In the genomic region with DNA sequence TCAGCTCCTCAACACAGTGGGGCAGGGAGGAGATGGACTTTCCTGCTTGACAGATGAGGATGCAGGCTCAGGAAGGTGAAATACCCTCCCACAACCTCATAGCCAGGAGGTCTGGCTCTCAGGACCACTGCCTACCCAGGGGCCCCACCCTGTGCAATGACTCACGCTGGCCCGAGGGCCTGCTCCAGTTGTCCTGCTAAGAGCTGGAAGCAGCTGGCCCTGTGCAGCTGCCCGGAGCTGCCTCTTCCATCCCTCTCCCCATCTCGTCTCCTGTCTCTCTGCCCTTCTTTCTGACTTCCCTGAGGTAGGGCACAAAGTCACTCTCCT, we compare ENCODE assay signal across 12 cellular contexts.
DNase-seq lines count a peak whose midpoint lies in the region; TF ChIP-seq lines count a peak whose summit lies in the region.
"Had no signal": no experiment of that assay in that cellular context is flagged by ENCODE, and none has a peak within 500 bp of the region (broad histone marks: within the 10 kb centered on the region; RNA-seq: fewer than 3 reads in every experiment).

No MANE protein-coding gene starts in this region.

- H3K4me1 ChIP-seq in neural progenitor cell: peaks cover 19% of the 10 kb centered on the region

- H3K4me1 Mint-ChIP-seq in neural progenitor cell (peaks cover 60% of the 10 kb centered on the region), type B pancreatic cell (ENCODE audit: unreplicated experiment) (peaks cover 49% of the 10 kb centered on the region)
- no peaks in the 10 kb centered on the region for H3K4me1 Mint-ChIP-seq in T-helper 2 cell treated with Interferon-gamma antibody and Interleukin-4, amounts not matched to agents 5 μg/mL and 100 μg/mL, for 36 hours (ENCODE audit: low read depth)

- peaks cover 41% of the 10 kb centered on the region for H4K20me1 ChIP-seq in neural progenitor cell (ENCODE audit: low read depth)

- no peak overlapping the region for H3K4me3 Mint-ChIP-seq in neural progenitor cell
- no peak overlapping the region for H3K4me3 Mint-ChIP-seq in type B pancreatic cell
- no peak overlapping the region for H3K4me3 Mint-ChIP-seq in T-helper 2 cell treated with Interferon-gamma antibody and Interleukin-4, amounts not matched to agents 5 μg/mL and 100 μg/mL, for 36 hours

- peaks cover 14% of the 10 kb centered on the region for H3F3A ChIP-seq in neural progenitor cell (ENCODE audit: low read depth)

- H3K27ac ChIP-seq in neural progenitor cell: no peak overlapping the region

- H3K27me3 ChIP-seq in neural progenitor cell: no peaks in the 10 kb centered on the region
- H3K27me3 ChIP-seq: Peyer's patch had no signal

- no peaks in the 10 kb centered on the region for H3K36me3 ChIP-seq in neural progenitor cell
- H3K36me3 ChIP-seq: Peyer's patch had no signal

- DNase-seq in AG20443 (ENCODE audit: low spot score) (peak; percentile 84), NCI-H226 (peak; percentile 75), dermis blood vessel endothelial cell (peak; percentile 53), neural progenitor cell (ENCODE audit: low spot score) (no peak), NCI-H1417 (lab: John Stamatoyannopoulos, UW) (no peak), type B pancreatic cell (ENCODE audit: extremely low spot score, unreplicated experiment) (no peak)
- DNase-seq in stimulated activated CD8-positive, alpha-beta memory T cell treated with anti-CD3 and anti-CD28 coated beads, Interleukin-4, amount 100 ng/mL, for 48 hours: no peak
- DNase-seq in T-helper 2 cell treated with Interferon-gamma antibody and Interleukin-4, amounts not matched to agents 5 μg/mL and 100 μg/mL, for 36 hours (ENCODE audit: low spot score): no peak
- DNase-seq: activated CD4-positive, CD25-positive, alpha-beta regulatory T cell treated with anti-CD3 and anti-CD28 coated beads, Interleukin-2, amount 50 U/mL, for 72 hours; activated naive CD4-positive, alpha-beta T cell treated with Interleukin-2 at 50 U/mL for 16 hours; Peyer's patch; stimulated activated CD4-positive, alpha-beta T cell treated with anti-CD3 and anti-CD28 coated beads, Interleukin-4, amount 100 ng/mL, for 1 hour had no signal

- peak overlapping the region; percentile 82 for H3K27ac Mint-ChIP-seq in neural progenitor cell
- H3K27ac Mint-ChIP-seq in type B pancreatic cell: no peak overlapping the region
- no peak overlapping the region for H3K27ac Mint-ChIP-seq in T-helper 2 cell treated with Interferon-gamma antibody and Interleukin-4, amounts not matched to agents 5 μg/mL and 100 μg/mL, for 36 hours

- TF ChIP-seq CTCF in neural progenitor cell (IDR thresholded peaks at IDR 0.05) (no peak), type B pancreatic cell (conservative IDR thresholded peaks at IDR 0.05) (no peak)

- H3K9ac ChIP-seq in neural progenitor cell: no peak overlapping the region

- H3K9me3 Mint-ChIP-seq in neural progenitor cell (no peaks in the 10 kb centered on the region), type B pancreatic cell (no peaks in the 10 kb centered on the region)
- no peaks in the 10 kb centered on the region for H3K9me3 Mint-ChIP-seq in T-helper 2 cell treated with Interferon-gamma antibody and Interleukin-4, amounts not matched to agents 5 μg/mL and 100 μg/mL, for 36 hours

- H3K79me2 ChIP-seq in neural progenitor cell (ENCODE audit: low read depth): no peaks in the 10 kb centered on the region

- H3K4me3 ChIP-seq in neural progenitor cell: no peak overlapping the region
- H3K4me3 ChIP-seq: Peyer's patch had no signal

- no peaks in the 10 kb centered on the region for H3K9me3 ChIP-seq in neural progenitor cell (ENCODE audit: low read depth)
- H3K9me3 ChIP-seq: Peyer's patch had no signal

- H2AFZ ChIP-seq in neural progenitor cell (replicated peaks): no peak overlapping the region

- H3K27me3 Mint-ChIP-seq in neural progenitor cell (ENCODE audit: insufficient read depth, low read depth) (peaks cover 9% of the 10 kb centered on the region), type B pancreatic cell (no peaks in the 10 kb centered on the region)
- no peaks in the 10 kb centered on the region for H3K27me3 Mint-ChIP-seq in T-helper 2 cell treated with Interferon-gamma antibody and Interleukin-4, amounts not matched to agents 5 μg/mL and 100 μg/mL, for 36 hours (ENCODE audit: low read depth)

- peaks cover 16% of the 10 kb centered on the region for H3K36me3 Mint-ChIP-seq in neural progenitor cell
- H3K36me3 Mint-ChIP-seq in type B pancreatic cell: peaks cover 9% of the 10 kb centered on the region
- no peaks in the 10 kb centered on the region for H3K36me3 Mint-ChIP-seq in T-helper 2 cell treated with Interferon-gamma antibody and Interleukin-4, amounts not matched to agents 5 μg/mL and 100 μg/mL, for 36 hours (ENCODE audit: low read depth)

- no peak overlapping the region for H3K4me2 ChIP-seq in neural progenitor cell

Comparison
In these comparisons a context has a peak if more than half of its experiments do, and no peak if none do; other contexts are left out.
1. DNase-seq: peak in AG20443 (single experiment), NCI-H226 (single experiment) and dermis blood vessel endothelial cell (single experiment); none in neural progenitor cell (single experiment), stimulated activated CD8-positive, alpha-beta memory T cell treated with anti-CD3 and anti-CD28 coated beads, Interleukin-4, amount 100 ng/mL, for 48 hours (single experiment), NCI-H1417 (0 of 3), type B pancreatic cell (single experiment) and T-helper 2 cell treated with Interferon-gamma antibody and Interleukin-4, amounts not matched to agents 5 μg/mL and 100 μg/mL, for 36 hours (single experiment).